In the genomic region with DNA sequence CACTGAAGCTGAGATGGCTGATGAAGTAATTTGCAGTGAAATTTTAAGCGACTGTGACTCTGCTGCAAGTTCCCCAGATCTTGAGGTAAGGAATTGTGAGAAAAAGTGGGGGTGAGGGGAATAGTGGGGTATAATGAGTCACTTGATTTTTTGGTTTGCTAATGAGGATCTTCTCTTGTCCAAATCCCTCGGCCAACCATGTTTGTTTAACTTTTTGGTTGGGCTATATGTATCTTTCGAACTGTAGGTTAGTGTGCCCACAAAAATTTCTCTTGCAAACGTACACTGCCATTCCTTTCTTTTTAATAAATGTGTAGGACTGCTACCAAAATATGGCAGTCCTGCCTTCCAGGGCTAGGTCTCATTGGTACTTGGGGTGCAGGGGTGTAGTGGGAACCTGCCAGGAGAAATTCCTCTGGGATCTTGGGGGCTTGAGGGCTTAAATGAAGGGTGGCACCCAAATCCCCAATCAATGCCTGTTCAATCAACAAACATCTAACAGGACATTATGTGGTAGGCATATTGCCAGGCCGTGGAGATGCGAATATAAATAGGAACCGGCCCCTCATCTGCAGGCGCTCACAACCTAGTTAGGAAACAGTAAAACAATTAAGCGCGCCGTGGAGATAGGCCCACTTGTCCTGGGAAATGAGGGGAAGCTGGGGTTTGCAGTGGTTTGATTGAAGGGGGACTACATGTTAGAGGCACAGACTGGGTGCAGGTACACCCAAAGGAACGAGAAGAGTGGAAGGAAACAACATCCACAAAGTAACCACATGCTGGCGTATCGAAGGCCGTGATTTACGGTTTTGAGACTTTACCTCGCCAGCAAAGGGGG, we compare ENCODE assay signal across 8 cellular contexts. TPM values are rescaled to one million over a fixed set of nuclear protein-coding genes. Genes with fewer than 3 reads are reported as not detected.
DNase-seq lines count a peak whose midpoint lies in the region; TF ChIP-seq lines count a peak whose summit lies in the region.

No MANE protein-coding gene starts in this region.

- H3K36me3 ChIP-seq in MG63 (peaks cover 33% of the 10 kb centered on the region), duodenal mucosa (ENCODE audit: control insufficient read depth in 1 of 2, insufficient read depth in 2 of 2, low read length in 2 of 2) (peaks cover 19 to 20% of the 10 kb centered on the region in 2 donors), neural cell (ENCODE audit: insufficient read depth, low read length) (no peaks in the 10 kb centered on the region)

- H3K9me3 ChIP-seq in MG63 (no peaks in the 10 kb centered on the region), duodenal mucosa (ENCODE audit: control insufficient read depth in 1 of 2, low read length in 2 of 2) (no peaks in the 10 kb centered on the region), neural cell (ENCODE audit: low read length) (no peaks in the 10 kb centered on the region)

- H3K9ac ChIP-seq in duodenal mucosa (ENCODE audit: low read depth in 1 of 2, low read length in 2 of 2): peak overlapping the region in 1 of 2 donors; percentile 52
- peak overlapping the region; percentile 72 for H3K9ac ChIP-seq in neural cell (ENCODE audit: low read length)

- H4K20me1 ChIP-seq in neural cell (ENCODE audit: insufficient read depth): no peaks in the 10 kb centered on the region

- peaks cover 23% of the 10 kb centered on the region for H3K79me2 ChIP-seq in neural cell (replicated peaks; ENCODE audit: insufficient read depth, low read length)

- no peaks in the 10 kb centered on the region for H3K27me3 ChIP-seq in MG63
- no peaks in the 10 kb centered on the region for H3K27me3 ChIP-seq in duodenal mucosa (ENCODE audit: control insufficient read depth in 1 of 2, insufficient read depth in 2 of 2, low read length in 2 of 2)
- H3K27me3 ChIP-seq in neural cell (ENCODE audit: insufficient read depth, low read depth, low read length): no peaks in the 10 kb centered on the region

- H3K27ac ChIP-seq in C4-2B (peak overlapping the region; percentile 87), duodenal mucosa (ENCODE audit: low read depth, low read length) (peak overlapping the region; percentile 82), neural cell (ENCODE audit: low read length) (peak overlapping the region; percentile 97)

- H3K4me2 ChIP-seq in neural cell (ENCODE audit: low read length): peak overlapping the region; percentile 65

- no peak for DNase-seq in MG63
- DNase-seq in NCI-H2029 treated with DMSO at 0.1 percent for 48 hours (lab: John Stamatoyannopoulos, UW): no peak
- no peak for DNase-seq in stimulated activated CD4-positive, alpha-beta T cell treated with anti-CD3 and anti-CD28 coated beads, Interleukin-4, amount 100 ng/mL, for 4 hours
- DNase-seq in T1000 (lab: John Stamatoyannopoulos, UW): no peak
- no peak for DNase-seq in NCI-H128 (lab: John Stamatoyannopoulos, UW; ENCODE audit: unreplicated experiment)

- H3K4me3 ChIP-seq in MG63 (peak overlapping the region; percentile 46), duodenal mucosa (ENCODE audit: low read depth in 1 of 2, low read length in 2 of 2) (peak overlapping the region; percentile 53 to 64), neural cell (ENCODE audit: low read length) (peak overlapping the region; percentile 64)

- H2AFZ ChIP-seq in neural cell (ENCODE audit: low read depth, low read length): peak overlapping the region; percentile 92

- peaks cover 10% of the 10 kb centered on the region for H3F3A ChIP-seq in neural cell (ENCODE audit: insufficient read depth, low read length, poor library complexity, severe bottlenecking)

- TF ChIP-seq CTCF in C4-2B (conservative IDR thresholded peaks at IDR 0.05): no peak
- no peak for TF ChIP-seq CTCF in neural cell (IDR thresholded peaks at IDR 0.05; ENCODE audit: poor library complexity, severe bottlenecking)

- TF ChIP-seq RAD21 in neural cell (conservative IDR thresholded peaks at IDR 0.05): no peak

- no peak for TF ChIP-seq EP300 in neural cell (conservative IDR thresholded peaks at IDR 0.05; ENCODE audit: poor library complexity, severe bottlenecking)

- no peaks in the 10 kb centered on the region for H3K9me2 ChIP-seq in neural cell (ENCODE audit: insufficient read depth, low read length)

- H3K4me1 ChIP-seq in duodenal mucosa (ENCODE audit: control insufficient read depth in 1 of 2, insufficient read depth in 2 of 2, low read length in 2 of 2): peaks cover 10 to 23% of the 10 kb centered on the region in 2 donors

TF ChIP-seq in neural cell, 6 proteins besides CTCF, POLR2A, EP300 and RAD21:
- no peak for TF ChIP-seq EZH2 (IDR thresholded peaks at IDR 0.05; ENCODE audit: borderline replicate concordance, insufficient read depth, low read length, poor library complexity, severe bottlenecking)
- no peak for TF ChIP-seq TAF1 (IDR thresholded peaks at IDR 0.05; ENCODE audit: low read depth)
- no peak for TF ChIP-seq SMC3 (conservative IDR thresholded peaks at IDR 0.05; ENCODE audit: poor library complexity)
- no peak for TF ChIP-seq MXI1 (conservative IDR thresholded peaks at IDR 0.05; ENCODE audit: poor library complexity, severe bottlenecking)
- TF ChIP-seq POLR2AphosphoS5 (IDR thresholded peaks at IDR 0.05): no peak
- TF ChIP-seq, protein P1, sequence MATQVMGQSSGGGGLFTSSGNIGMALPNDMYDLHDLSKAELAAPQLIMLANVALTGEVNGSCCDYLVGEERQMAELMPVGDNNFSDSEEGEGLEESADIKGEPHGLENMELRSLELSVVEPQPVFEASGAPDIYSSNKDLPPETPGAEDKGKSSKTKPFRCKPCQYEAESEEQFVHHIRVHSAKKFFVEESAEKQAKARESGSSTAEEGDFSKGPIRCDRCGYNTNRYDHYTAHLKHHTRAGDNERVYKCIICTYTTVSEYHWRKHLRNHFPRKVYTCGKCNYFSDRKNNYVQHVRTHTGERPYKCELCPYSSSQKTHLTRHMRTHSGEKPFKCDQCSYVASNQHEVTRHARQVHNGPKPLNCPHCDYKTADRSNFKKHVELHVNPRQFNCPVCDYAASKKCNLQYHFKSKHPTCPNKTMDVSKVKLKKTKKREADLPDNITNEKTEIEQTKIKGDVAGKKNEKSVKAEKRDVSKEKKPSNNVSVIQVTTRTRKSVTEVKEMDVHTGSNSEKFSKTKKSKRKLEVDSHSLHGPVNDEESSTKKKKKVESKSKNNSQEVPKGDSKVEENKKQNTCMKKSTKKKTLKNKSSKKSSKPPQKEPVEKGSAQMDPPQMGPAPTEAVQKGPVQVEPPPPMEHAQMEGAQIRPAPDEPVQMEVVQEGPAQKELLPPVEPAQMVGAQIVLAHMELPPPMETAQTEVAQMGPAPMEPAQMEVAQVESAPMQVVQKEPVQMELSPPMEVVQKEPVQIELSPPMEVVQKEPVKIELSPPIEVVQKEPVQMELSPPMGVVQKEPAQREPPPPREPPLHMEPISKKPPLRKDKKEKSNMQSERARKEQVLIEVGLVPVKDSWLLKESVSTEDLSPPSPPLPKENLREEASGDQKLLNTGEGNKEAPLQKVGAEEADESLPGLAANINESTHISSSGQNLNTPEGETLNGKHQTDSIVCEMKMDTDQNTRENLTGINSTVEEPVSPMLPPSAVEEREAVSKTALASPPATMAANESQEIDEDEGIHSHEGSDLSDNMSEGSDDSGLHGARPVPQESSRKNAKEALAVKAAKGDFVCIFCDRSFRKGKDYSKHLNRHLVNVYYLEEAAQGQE (IDR thresholded peaks at IDR 0.05; ENCODE audit: borderline replicate concordance): no peak

RNA-seq across cellular contexts. Expression of gene PABPN1, which starts 1.3 kb away (rescaled TPM):
- total RNA-seq in MG63 (2014; rRNA removed; shearing (Covaris generic); ENCODE audit: low replicate concordance): 48.3 and 89.9 TPM in 2 replicates
- 431 and 532 TPM in 2 replicates for polyA plus RNA-seq in neural cell
- 80.8 and 103 TPM in 2 replicates for polyA minus RNA-seq in neural cell

RNA-seq across cellular contexts. Expression of gene BCL2L2, which starts 13.3 kb away (rescaled TPM):
- total RNA-seq in MG63 (2014; rRNA removed; shearing (Covaris generic); ENCODE audit: low replicate concordance): 7.1 and 10.7 TPM in 2 replicates
- polyA plus RNA-seq in neural cell: 35.8 and 50.8 TPM in 2 replicates
- polyA minus RNA-seq in neural cell: 16.8 and 24.8 TPM in 2 replicates

RNA-seq across cellular contexts. Expression of gene PPP1R3E, which starts 17.3 kb away (rescaled TPM):
- 0.30 TPM in 1 of 2 replicates, not detected in the other for total RNA-seq in MG63 (2014; rRNA removed; shearing (Covaris generic); ENCODE audit: low replicate concordance)
- polyA plus RNA-seq in neural cell: 16.1 and 17.2 TPM in 2 replicates
- 11.7 and 13.9 TPM in 2 replicates for polyA minus RNA-seq in neural cell

RNA-seq across cellular contexts. Expression of gene SLC22A17, which starts 32.7 kb away (rescaled TPM):
- total RNA-seq in MG63 (2014; rRNA removed; shearing (Covaris generic); ENCODE audit: low replicate concordance): 6.1 TPM in 1 of 2 replicates, not detected in the other
- polyA plus RNA-seq in neural cell: 182 and 201 TPM in 2 replicates
- 136 and 168 TPM in 2 replicates for polyA minus RNA-seq in neural cell

RNA-seq across cellular contexts. Expression of gene HOMEZ, which starts 34.0 kb away (rescaled TPM):
- 0.76 and 1.4 TPM in 2 replicates for total RNA-seq in MG63 (2014; rRNA removed; shearing (Covaris generic); ENCODE audit: low replicate concordance)
- polyA plus RNA-seq in neural cell: 4.4 and 6.6 TPM in 2 replicates
- polyA minus RNA-seq in neural cell: 9.0 and 9.4 TPM in 2 replicates
